ENCODE assay signal across 8 cellular contexts in genomic region chr20:45343867-45344721, GRCh38. TPM values are rescaled to one million over a fixed set of nuclear protein-coding genes. Genes with fewer than 3 reads are reported as not detected.
DNase-seq lines count a peak whose midpoint lies in the region; ATAC-seq, FAIRE-seq and TF ChIP-seq lines count a peak whose summit lies in the region.

No MANE protein-coding gene starts in this region.

- H3K79me2 ChIP-seq in HCT116 (ENCODE audit: insufficient read depth, low read length) (peaks cover 91% of the 10 kb centered on the region), hepatocyte (peaks cover 61% of the 10 kb centered on the region)

- H3K9me3 ChIP-seq in A549 (no peaks in the 10 kb centered on the region), HCT116 (ENCODE audit: control insufficient read depth in 1 of 2, insufficient read depth in 1 of 2, low read depth in 1 of 2, low read length in 2 of 2) (no peaks in the 10 kb centered on the region), hepatocyte (ENCODE audit: low read depth) (no peaks in the 10 kb centered on the region), small intestine (ENCODE audit: control insufficient read depth, low read depth) (no peaks in the 10 kb centered on the region)

- H2AFZ ChIP-seq in HCT116 (ENCODE audit: low read depth, low read length, poor library complexity, severe bottlenecking) (no peak overlapping the region), hepatocyte (no peak overlapping the region)

- POLR2A ChIA-PET in A549 (lab: Yijun Ruan, JAX) (interaction anchor here (0.5 to 1.4 kb wide), 7 partner anchors 9 to 428 kb away, joined by 3 to 11 read pairs (median 6); partner anchors contain the start of genes PIGT and SYS1), HCT116 (lab: Charles Lee) (interaction anchor here (0.6 to 1.7 kb wide), 17 partner anchors 9 to 435 kb away, joined by 3 to 14 read pairs (median 4); partner anchors contain the start of gene SYS1)
- POLR2A ChIA-PET in activated CD4-positive, alpha-beta memory T cell treated with anti-CD3 and anti-CD28 coated beads for 36 hours (lab: Charles Lee) = interaction anchor here (1.1 to 1.7 kb wide), 3 partner anchors 9 to 19 kb away, joined by 4 to 5 read pairs (median 4); partner anchors contain the start of gene SYS1

- no peaks in the 10 kb centered on the region for H3K9me3 Mint-ChIP-seq in activated CD4-positive, alpha-beta memory T cell treated with anti-CD3 and anti-CD28 coated beads for 36 hours

- TSS peak; percentile 2 for BruUV-seq in HCT116 (replicated peaks; lab: Mats Ljungman, UMichigan)

- FAIRE-seq in A549 (lab: Jason Lieb, UNC) (no peak), small intestine (lab: Jason Lieb, UNC) (no peak)

- peak; percentile 61 to 70 for ATAC-seq in A549
- peak; percentile 62 for ATAC-seq in HCT116

- peaks cover 91% of the 10 kb centered on the region for H3K4me1 ChIP-seq in A549
- peaks cover 85 to 94% of the 10 kb centered on the region in 2 experiments for H3K4me1 ChIP-seq in HCT116 (ENCODE audit: control insufficient read depth in 1 of 2, insufficient read depth in 2 of 2, low read length in 2 of 2)
- peaks cover 79% of the 10 kb centered on the region for H3K4me1 ChIP-seq in hepatocyte (ENCODE audit: insufficient read depth)
- peaks cover 8 to 12% of the 10 kb centered on the region in 2 donors for H3K4me1 ChIP-seq in small intestine (ENCODE audit: control insufficient read depth in 2 of 2, insufficient read depth in 1 of 2, low read depth in 1 of 2, low read length in 1 of 2)

- H3K4me3 Mint-ChIP-seq in activated CD4-positive, alpha-beta memory T cell treated with anti-CD3 and anti-CD28 coated beads for 36 hours = peak overlapping the region; percentile 16

- H3K9ac ChIP-seq in HCT116 (ENCODE audit: low read length) = peak overlapping the region; percentile 80

- TF ChIP-seq CTCF in A549 (IDR thresholded peaks at IDR 0.05) = no peak
- TF ChIP-seq CTCF in HCT116 (IDR thresholded peaks at IDR 0.05 in 2 of 3, conservative IDR thresholded peaks at IDR 0.05 in 1 of 3; ENCODE audit: borderline replicate concordance in 1 of 3, insufficient read depth in 1 of 3, low read depth in 2 of 3, low read length in 2 of 3) = no peak
- no peak for TF ChIP-seq CTCF in hepatocyte (IDR thresholded peaks at IDR 0.05; ENCODE audit: poor library complexity)

- H3K27ac ChIP-seq in A549 (peak overlapping the region; percentile 82 to 96), HCT116 (ENCODE audit: low read depth, low read length) (peak overlapping the region; percentile 82), hepatocyte (peak overlapping the region; percentile 96), small intestine (ENCODE audit: low read depth in 1 of 2, low read length in 1 of 2) (peak overlapping the region; percentile 94 to 96)

- H4K20me1 ChIP-seq in HCT116 (ENCODE audit: insufficient read depth) = no peaks in the 10 kb centered on the region
- peaks cover 15% of the 10 kb centered on the region for H4K20me1 ChIP-seq in hepatocyte (ENCODE audit: insufficient read depth, poor library complexity, severe bottlenecking)

- H3K4me2 ChIP-seq in A549 (peak overlapping the region; percentile 98), HCT116 (ENCODE audit: low read length) (peak overlapping the region; percentile 91), hepatocyte (peak overlapping the region; percentile 87)

- WGBS in A549 (ENCODE audit: missing lambda C conversion rate) = 12% methylated on average over 12 of the region's 13 CpGs
- 34% methylated on average over 13 of the region's 13 CpGs for WGBS in hepatocyte (ENCODE audit: low lambda C conversion rate, missing lambda C conversion rate)
- 14 to 46% (median 26%) methylated on average over 13 of the region's 13 CpGs for WGBS in small intestine, 3 donors

- TF ChIP-seq POLR2A in A549 (IDR thresholded peaks at IDR 0.05; ENCODE audit: low read length) (no peak), HCT116 (IDR thresholded peaks at IDR 0.05; ENCODE audit: borderline replicate concordance, extremely low read depth, insufficient read depth, insufficient read length) (no peak)

- intact Hi-C loops in HCT116 (cut with micrococcal nuclease) = no loop called here
- intact Hi-C loops in activated CD4-positive, alpha-beta memory T cell treated with anti-CD3 and anti-CD28 coated beads for 36 hours (cut with micrococcal nuclease) = no loop called here

- H3K36me3 ChIP-seq in HCT116 (ENCODE audit: control insufficient read depth in 1 of 2, insufficient read depth in 2 of 2, low read length in 2 of 2) (peaks cover 0 to 13% of the 10 kb centered on the region in 2 experiments; a peak in 1 of 4 replicates), hepatocyte (replicated peaks; ENCODE audit: insufficient read depth, low read depth) (no peaks in the 10 kb centered on the region), small intestine (ENCODE audit: control insufficient read depth in 2 of 2, insufficient read depth in 2 of 2, low read length in 2 of 2) (no peaks in the 10 kb centered on the region)

- H3K27me3 Mint-ChIP-seq in activated CD4-positive, alpha-beta memory T cell treated with anti-CD3 and anti-CD28 coated beads for 36 hours = no peaks in the 10 kb centered on the region

- H3K36me3 Mint-ChIP-seq in activated CD4-positive, alpha-beta memory T cell treated with anti-CD3 and anti-CD28 coated beads for 36 hours = peaks cover 28% of the 10 kb centered on the region

- RAD21 ChIA-PET in HCT116 (lab: Charles Lee; ENCODE audit: low non-redundant PET in 1 of 2, low total read pairs in 2 of 2, uncharacterized antibody in 2 of 2, unreplicated experiment in 2 of 2) = interaction anchor here in 1 of 2 experiments (0.8 kb wide), 1 partner anchor 11 kb away, joined by 3 read pairs; no protein-coding TSS in a partner anchor

- peak overlapping the region; percentile 18; the same call in 1 of the 3 replicates for H3K4me3 ChIP-seq in A549
- H3K4me3 ChIP-seq in HCT116 (replicated peaks in 1 of 2; ENCODE audit: low read depth in 1 of 2, low read length in 2 of 2) = peak overlapping the region; percentile 82 to 84
- peak overlapping the region; percentile 8 for H3K4me3 ChIP-seq in hepatocyte
- H3K4me3 ChIP-seq in small intestine (ENCODE audit: low read depth in 1 of 2, low read length in 2 of 2) = peak overlapping the region in 1 of 2 donors; percentile 32

- H3K27me3 ChIP-seq in HCT116 (ENCODE audit: insufficient read depth, low read length) (no peaks in the 10 kb centered on the region), hepatocyte (no peaks in the 10 kb centered on the region), small intestine (ENCODE audit: control insufficient read depth in 2 of 2, insufficient read depth in 2 of 2, low read length in 2 of 2) (no peaks in the 10 kb centered on the region)

- peak in 1 of 2 experiments; percentile 38; a peak in 1 of 5 replicates for TF ChIP-seq EP300 in A549 (IDR thresholded peaks at IDR 0.05)

- peak in 1 of 2 experiments; percentile 69 for DNase-seq in A549 (ENCODE audit: low read depth in 1 of 2, low spot score in 1 of 2)
- DNase-seq in HCT116 (ENCODE audit: low read depth, low spot score) = peak; percentile 72
- DNase-seq in activated CD4-positive, alpha-beta memory T cell treated with anti-CD3 and anti-CD28 coated beads for 36 hours = peak; percentile 45
- DNase-seq in hepatocyte (ENCODE audit: low spot score) = peak; percentile 85
- DNase-seq in small intestine = peak; percentile 96
- DNase-seq in stimulated activated CD8-positive, alpha-beta memory T cell treated with anti-CD3 and anti-CD28 coated beads, Interleukin-4, amount 100 ng/mL, for 48 hours = no peak
- DNase-seq in NCI-H1436 (lab: John Stamatoyannopoulos, UW) = no peak
- DNase-seq in stimulated activated naive CD4-positive, alpha-beta T cell (lab: John Stamatoyannopoulos, UW) = no peak

- H3K4me1 Mint-ChIP-seq in activated CD4-positive, alpha-beta memory T cell treated with anti-CD3 and anti-CD28 coated beads for 36 hours (ENCODE audit: low read depth) = peaks cover 49% of the 10 kb centered on the region

- TF ChIP-seq RAD21 in A549 (conservative IDR thresholded peaks at IDR 0.05 in 1 of 2, IDR thresholded peaks at IDR 0.05 in 1 of 2) (no peak), HCT116 (IDR thresholded peaks at IDR 0.05; ENCODE audit: low read depth) (no peak)

- no peaks in the 10 kb centered on the region for H3K9me2 ChIP-seq in HCT116 (ENCODE audit: insufficient read depth)
- H3K9me2 ChIP-seq in hepatocyte (replicated peaks; ENCODE audit: insufficient read depth) = no peaks in the 10 kb centered on the region

- H3K27ac Mint-ChIP-seq in activated CD4-positive, alpha-beta memory T cell treated with anti-CD3 and anti-CD28 coated beads for 36 hours = peak overlapping the region; percentile 28

- CTCF ChIA-PET in A549 (lab: Yijun Ruan, JAX) = interaction anchor here (1.1 to 8.9 kb wide), 9 partner anchors 9 to 427 kb away, joined by 3 to 82 read pairs (median 6); partner anchors contain the start of gene SYS1
- CTCF ChIA-PET in HCT116 (lab: Charles Lee) = interaction anchor here (0.9 to 1.3 kb wide), 5 partner anchors 19 to 93 kb away, joined by 3 to 5 read pairs (median 4); partner anchors contain the start of gene SYS1
- CTCF ChIA-PET in activated CD4-positive, alpha-beta memory T cell treated with anti-CD3 and anti-CD28 coated beads for 36 hours (lab: Charles Lee) = interaction anchor here (1.0 to 2.0 kb wide), 5 partner anchors 19 to 108 kb away, joined by 3 to 10 read pairs (median 8); partner anchors contain the start of gene SYS1

RNA-seq across cellular contexts. Expression of gene SDC4, which starts 4.1 kb away (rescaled TPM):
- polyA plus RNA-seq in A549 (2011; rRNA removed) (27.4 and 29.0 TPM in 2 replicates), A549 (2017; fragmentation: RNase III; extraction: RNeasy Plus Mini Kit Qiagen cat#74134 plus additional on column Dnase treatment) (35.6 to 40.2 TPM (median 39.2 TPM) in 3 replicates), hepatocyte (159 and 178 TPM in 2 replicates), small intestine (10 to 100 TPM; 14.3 to 31.5 (median 15.4) TPM)
- polyA plus RNA-seq in A549 (2012; cell fraction: cytosol; rRNA removed) = 13.1 and 17.7 TPM in 2 replicates
- 12.6 and 21.5 TPM in 2 replicates for polyA plus RNA-seq in A549 (2012; cell fraction: nucleus; rRNA removed)
- 43.3 and 43.7 TPM in 2 replicates for polyA minus RNA-seq in A549 (2011; rRNA and poly(A)+ RNA removed)
- total RNA-seq in HCT116 (2021; ENCODE audit: unreplicated experiment) (100 TPM), hepatocyte (191 and 194 TPM in 2 replicates)
- 115 and 117 TPM in 2 replicates for polyA plus RNA-seq in HCT116 (2012)
- total RNA-seq in activated CD4-positive, alpha-beta memory T cell treated with anti-CD3 and anti-CD28 coated beads for 36 hours = 10 to 100 TPM; 67.8 to 69.8 TPM

RNA-seq across cellular contexts. Expression of gene SYS1, which starts 18.9 kb away (rescaled TPM):
- 27.6 and 30.5 TPM in 2 replicates for polyA plus RNA-seq in A549 (2011; rRNA removed)
- polyA plus RNA-seq in A549 (2012; cell fraction: cytosol; rRNA removed) = 46.0 and 62.2 TPM in 2 replicates
- polyA plus RNA-seq in A549 (2012; cell fraction: nucleus; rRNA removed) = 54.1 and 71.4 TPM in 2 replicates
- 20.2 to 20.5 TPM (median 20.2 TPM) in 3 replicates for polyA plus RNA-seq in A549 (2017; fragmentation: RNase III; extraction: RNeasy Plus Mini Kit Qiagen cat#74134 plus additional on column Dnase treatment)
- polyA minus RNA-seq in A549 (2011; rRNA and poly(A)+ RNA removed) = 47.1 and 63.5 TPM in 2 replicates
- 20.5 TPM for total RNA-seq in HCT116 (2021; ENCODE audit: unreplicated experiment)
- 21.2 and 26.3 TPM in 2 replicates for polyA plus RNA-seq in HCT116 (2012)
- 10 to 100 TPM; 19.9 to 24.8 TPM for total RNA-seq in activated CD4-positive, alpha-beta memory T cell treated with anti-CD3 and anti-CD28 coated beads for 36 hours
- total RNA-seq in hepatocyte = 42.0 and 50.7 TPM in 2 replicates
- polyA plus RNA-seq in hepatocyte = 28.9 and 35.8 TPM in 2 replicates
- 10 to 100 TPM; 13.6 to 31.4 (median 22.4) TPM for polyA plus RNA-seq in small intestine

RNA-seq across cellular contexts. Expression of gene TP53TG5, which starts 34.0 kb away (rescaled TPM):
- polyA plus RNA-seq in A549 (2011; rRNA removed) = not detected in 2 replicates
- polyA plus RNA-seq in A549 (2012; cell fraction: cytosol; rRNA removed) = not detected in 2 replicates
- not detected in 2 replicates for polyA plus RNA-seq in A549 (2012; cell fraction: nucleus; rRNA removed)
- not detected in 3 replicates for polyA plus RNA-seq in A549 (2017; fragmentation: RNase III; extraction: RNeasy Plus Mini Kit Qiagen cat#74134 plus additional on column Dnase treatment)
- not detected in 2 replicates for polyA minus RNA-seq in A549 (2011; rRNA and poly(A)+ RNA removed)
- 0.76 TPM for total RNA-seq in HCT116 (2021; ENCODE audit: unreplicated experiment)
- 0.34 and 0.64 TPM in 2 replicates for polyA plus RNA-seq in HCT116 (2012)
- under 1 TPM; 0.24 to 0.55 TPM for total RNA-seq in activated CD4-positive, alpha-beta memory T cell treated with anti-CD3 and anti-CD28 coated beads for 36 hours
- not detected in 2 replicates for total RNA-seq in hepatocyte
- 0.23 TPM in 1 of 2 replicates, not detected in the other for polyA plus RNA-seq in hepatocyte
- polyA plus RNA-seq in small intestine = under 1 TPM in 1 of 3 donors, not detected in 2; 0.19 TPM

RNA-seq across cellular contexts. Expression of gene MATN4, which starts 36.0 kb away (rescaled TPM):
- polyA plus RNA-seq in A549 (2011; rRNA removed) = 0.04 TPM in 1 of 2 replicates, not detected in the other
- 0.14 and 0.17 TPM in 2 replicates for polyA plus RNA-seq in A549 (2012; cell fraction: cytosol; rRNA removed)
- 0.37 and 0.49 TPM in 2 replicates for polyA plus RNA-seq in A549 (2012; cell fraction: nucleus; rRNA removed)
- 0.05 to 0.08 TPM (median 0.05 TPM) in 3 replicates for polyA plus RNA-seq in A549 (2017; fragmentation: RNase III; extraction: RNeasy Plus Mini Kit Qiagen cat#74134 plus additional on column Dnase treatment)
- not detected in 2 replicates for polyA minus RNA-seq in A549 (2011; rRNA and poly(A)+ RNA removed)
- 0.64 TPM for total RNA-seq in HCT116 (2021; ENCODE audit: unreplicated experiment)
- polyA plus RNA-seq in HCT116 (2012) = 0.61 and 0.62 TPM in 2 replicates
- under 1 TPM; 0.70 to 0.95 TPM for total RNA-seq in activated CD4-positive, alpha-beta memory T cell treated with anti-CD3 and anti-CD28 coated beads for 36 hours
- 0.57 TPM in 1 of 2 replicates, not detected in the other for total RNA-seq in hepatocyte
- polyA plus RNA-seq in hepatocyte = 0.50 TPM in 1 of 2 replicates, not detected in the other
- polyA plus RNA-seq in small intestine = under 1 TPM in 1 of 3 donors, not detected in 2; 0.07 TPM

RNA-seq across cellular contexts. Expression of gene RBPJL, which starts 37.5 kb away (rescaled TPM):
- polyA plus RNA-seq in A549 (2011; rRNA removed) = not detected in 2 replicates
- 0.01 TPM in 1 of 2 replicates, not detected in the other for polyA plus RNA-seq in A549 (2012; cell fraction: cytosol; rRNA removed)
- not detected in 2 replicates for polyA plus RNA-seq in A549 (2012; cell fraction: nucleus; rRNA removed)
- polyA plus RNA-seq in A549 (2017; fragmentation: RNase III; extraction: RNeasy Plus Mini Kit Qiagen cat#74134 plus additional on column Dnase treatment) = not detected in 3 replicates
- not detected in 2 replicates for polyA minus RNA-seq in A549 (2011; rRNA and poly(A)+ RNA removed)
- total RNA-seq in HCT116 (2021; ENCODE audit: unreplicated experiment) = not detected
- 0.05 and 0.08 TPM in 2 replicates for polyA plus RNA-seq in HCT116 (2012)
- total RNA-seq in activated CD4-positive, alpha-beta memory T cell treated with anti-CD3 and anti-CD28 coated beads for 36 hours = not detected
- total RNA-seq in hepatocyte = not detected in 2 replicates
- polyA plus RNA-seq in hepatocyte = not detected in 2 replicates
- polyA plus RNA-seq in small intestine = 1 to 10 TPM in 1 of 3 donors, under 1 TPM in 1, not detected in 1; 0.04 to 1.4 TPM

Comparison
In these comparisons a context has a peak if more than half of its experiments do, and no peak if none do; other contexts are left out.
1. DNase-seq: peak in HCT116 (single experiment), activated CD4-positive, alpha-beta memory T cell treated with anti-CD3 and anti-CD28 coated beads for 36 hours (single experiment), hepatocyte (single experiment) and small intestine (single experiment); none in stimulated activated CD8-positive, alpha-beta memory T cell treated with anti-CD3 and anti-CD28 coated beads, Interleukin-4, amount 100 ng/mL, for 48 hours (single experiment), NCI-H1436 (single experiment) and stimulated activated naive CD4-positive, alpha-beta T cell (0 of 6).
2. Of the 6 proteins assayed by ChIP-seq in both A549 and HCT116: peak only in A549: CEBPB; only in HCT116: none; in both: none; in neither: 5.
3. Peak in every context shown above with its lines, with median percentiles within 50 percentile points of each other: H3K27ac ChIP-seq and H3K4me2 ChIP-seq.